Comparison of ENCODE assay signal across 8 cellular contexts in genomic region chr14:51978566-51979398, GRCh38. TPM values are rescaled to one million over a fixed set of nuclear protein-coding genes. Genes with fewer than 3 reads are reported as not detected.
DNase-seq lines count a peak whose midpoint lies in the region; TF ChIP-seq lines count a peak whose summit lies in the region.

No MANE protein-coding gene starts in this region.

- TF ChIP-seq CTCF in AG09309 (IDR thresholded peaks at IDR 0.05; ENCODE audit: control insufficient read depth, insufficient read depth, low read depth, low read length, missing control alignments): peak; percentile 86
- peak; percentile 89 for TF ChIP-seq CTCF in neutrophil (IDR thresholded peaks at IDR 0.05)

- peaks cover 22% of the 10 kb centered on the region for H3K4me1 Mint-ChIP-seq in activated T-helper 1 cell treated with anti-CD3 and anti-CD28 coated beads, Interleukin-12 subunit alpha, Interleukin-12 subunit beta, Interleukin-2, Interleukin-4 antibody, amounts not matched to agents 30 ng/mL and 10 ng/mL and 1 ng/mL, durations not matched to agents 14 hours and 24 hours and 36 hours (ENCODE audit: low read depth)

- H3K9me3 Mint-ChIP-seq in activated T-helper 1 cell treated with anti-CD3 and anti-CD28 coated beads, Interleukin-12 subunit alpha, Interleukin-12 subunit beta, Interleukin-2, Interleukin-4 antibody, amounts not matched to agents 30 ng/mL and 10 ng/mL and 1 ng/mL, durations not matched to agents 14 hours and 24 hours and 36 hours: no peaks in the 10 kb centered on the region

- H3K27ac ChIP-seq in neutrophil: no peak overlapping the region

- no peaks in the 10 kb centered on the region for H3K27me3 ChIP-seq in neutrophil

- H3K4me1 ChIP-seq in neutrophil (ENCODE audit: control insufficient read depth in 1 of 2, insufficient read depth in 1 of 2, low read depth in 1 of 2, low read length in 1 of 2): peaks cover 6 to 9% of the 10 kb centered on the region in 2 experiments

- H3K4me3 ChIP-seq in AG09309 (ENCODE audit: control insufficient read depth, low read depth, low read length): no peak overlapping the region
- H3K4me3 ChIP-seq in neutrophil (ENCODE audit: low read depth in 1 of 2, low read length in 1 of 2): no peak overlapping the region

- H3K27ac Mint-ChIP-seq in activated T-helper 1 cell treated with anti-CD3 and anti-CD28 coated beads, Interleukin-12 subunit alpha, Interleukin-12 subunit beta, Interleukin-2, Interleukin-4 antibody, amounts not matched to agents 30 ng/mL and 10 ng/mL and 1 ng/mL, durations not matched to agents 14 hours and 24 hours and 36 hours: no peak overlapping the region

- peaks cover 2% of the 10 kb centered on the region for H3K27me3 Mint-ChIP-seq in activated T-helper 1 cell treated with anti-CD3 and anti-CD28 coated beads, Interleukin-12 subunit alpha, Interleukin-12 subunit beta, Interleukin-2, Interleukin-4 antibody, amounts not matched to agents 30 ng/mL and 10 ng/mL and 1 ng/mL, durations not matched to agents 14 hours and 24 hours and 36 hours (ENCODE audit: insufficient read depth)

- no peak overlapping the region for H3K4me3 Mint-ChIP-seq in activated T-helper 1 cell treated with anti-CD3 and anti-CD28 coated beads, Interleukin-12 subunit alpha, Interleukin-12 subunit beta, Interleukin-2, Interleukin-4 antibody, amounts not matched to agents 30 ng/mL and 10 ng/mL and 1 ng/mL, durations not matched to agents 14 hours and 24 hours and 36 hours

- peaks cover 2% of the 10 kb centered on the region for H3K36me3 Mint-ChIP-seq in activated T-helper 1 cell treated with anti-CD3 and anti-CD28 coated beads, Interleukin-12 subunit alpha, Interleukin-12 subunit beta, Interleukin-2, Interleukin-4 antibody, amounts not matched to agents 30 ng/mL and 10 ng/mL and 1 ng/mL, durations not matched to agents 14 hours and 24 hours and 36 hours (ENCODE audit: low read depth)

- no peak for DNase-seq in AG09309 (ENCODE audit: low read depth)
- DNase-seq in GM19238 (ENCODE audit: insufficient read length, low spot score): peak; percentile 55
- DNase-seq in M059J (ENCODE audit: low read depth): peak; percentile 73
- DNase-seq in RKO (ENCODE audit: low spot score): peak; percentile 67
- peak; percentile 70 for DNase-seq in activated T-helper 1 cell treated with anti-CD3 and anti-CD28 coated beads, Interleukin-12 subunit alpha, Interleukin-12 subunit beta, Interleukin-2, Interleukin-4 antibody, amounts not matched to agents 30 ng/mL and 10 ng/mL and 1 ng/mL, durations not matched to agents 14 hours and 24 hours and 36 hours (ENCODE audit: low spot score)
- DNase-seq in fibroblast of the conjunctiva (ENCODE audit: low read depth): peak; percentile 72
- peak; percentile 96 for DNase-seq in superior temporal gyrus (ENCODE audit: extremely low spot score)

- no peaks in the 10 kb centered on the region for H3K36me3 ChIP-seq in neutrophil

- H3K9me3 ChIP-seq in neutrophil: no peaks in the 10 kb centered on the region

- intact Hi-C loops in activated T-helper 1 cell treated with anti-CD3 and anti-CD28 coated beads, Interleukin-12 subunit alpha, Interleukin-12 subunit beta, Interleukin-2, Interleukin-4 antibody, amounts not matched to agents 30 ng/mL and 10 ng/mL and 1 ng/mL, durations not matched to agents 14 hours and 24 hours and 36 hours (cut with micrococcal nuclease): loop anchor here (1.0 to 5.0 kb wide), 6 partner anchors 71 to 696 kb away; no protein-coding TSS in a partner anchor

RNA-seq across cellular contexts. Expression of gene RTRAF, which starts 10.6 kb away (rescaled TPM):
- total RNA-seq in M059J (2014; rRNA removed; shearing (Covaris generic)): 146 and 189 TPM in 2 replicates
- 215 and 230 TPM in 2 replicates for total RNA-seq in activated T-helper 1 cell treated with anti-CD3 and anti-CD28 coated beads, Interleukin-12 subunit alpha, Interleukin-12 subunit beta, Interleukin-2, Interleukin-4 antibody, amounts not matched to agents 30 ng/mL and 10 ng/mL and 1 ng/mL, durations not matched to agents 14 hours and 24 hours and 36 hours
